ENCODE assay signal across 21 cellular contexts in the genomic region with DNA sequence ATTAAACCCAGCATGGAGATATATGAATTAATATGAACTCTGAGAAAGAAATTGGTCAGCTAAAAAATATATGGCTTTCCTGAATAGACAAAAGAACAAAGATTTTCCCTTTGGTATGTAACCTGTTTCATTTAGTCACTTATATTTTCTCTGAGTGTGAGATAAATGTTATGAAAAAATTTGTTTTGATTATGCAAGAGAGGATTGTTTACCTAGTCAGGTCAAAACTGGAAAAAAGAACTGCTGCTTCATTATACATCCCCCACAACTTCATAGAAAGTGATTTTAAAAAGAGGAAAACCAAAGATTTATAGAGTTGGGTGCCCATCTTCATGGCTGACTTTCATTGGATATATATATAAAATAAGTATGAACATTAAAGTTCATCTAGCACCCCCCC.
"Had no signal": no experiment of that assay in that cellular context is flagged by ENCODE, and none has a peak within 500 bp of the region (broad histone marks: within the 10 kb centered on the region; RNA-seq: fewer than 3 reads in every experiment).

No MANE protein-coding gene starts in this region.

- H3K4me3 Mint-ChIP-seq: activated CD8-positive, alpha-beta T cell treated with anti-CD3 and anti-CD28 coated beads, Interleukin-2, amount 10 ng/mL, durations not matched to agents 7 days and 5 days; type B pancreatic cell had no signal

- H3K4me3 ChIP-seq: adrenal gland, left lung, spleen, thoracic aorta, vagina had no signal

- H3K27ac Mint-ChIP-seq: activated CD8-positive, alpha-beta T cell treated with anti-CD3 and anti-CD28 coated beads, Interleukin-2, amount 10 ng/mL, durations not matched to agents 7 days and 5 days; activated naive CD4-positive, alpha-beta T cell treated with anti-CD3 and anti-CD28 coated beads, Interleukin-2, amount 50 U/mL, for 72 hours; type B pancreatic cell had no signal

- H3K27me3 ChIP-seq: adrenal gland, foreskin keratinocyte, left lung, vagina had no signal

- H3K36me3 ChIP-seq: adrenal gland, left lung, spleen, thoracic aorta, vagina had no signal

- DNase-seq: activated CD4-positive, alpha-beta T cell treated with anti-CD3 and anti-CD28 coated beads for 1 hour; activated CD4-positive, alpha-beta T cell treated with anti-CD3 and anti-CD28 coated beads, Interleukin-2, amount 50 U/mL, for 1 hour; activated CD8-positive, alpha-beta T cell treated with anti-CD3 and anti-CD28 coated beads, Interleukin-2, amount 10 ng/mL, durations not matched to agents 7 days and 5 days; activated gamma-delta T cell treated with Interleukin-2 at 50 U/mL for 16 hours; adrenal gland; cortex of kidney; effector CD4-positive, alpha-beta T cell; erythroblast; foreskin keratinocyte; left lung; mammary epithelial cell; midbrain; nucleus accumbens; spleen; stimulated activated CD4-positive, alpha-beta T cell treated with anti-CD3 and anti-CD28 coated beads, Interleukin-4, amount 100 ng/mL, for 1 hour; stimulated activated naive CD4-positive, alpha-beta T cell treated with Interleukin-2 at 50 U/mL for 16 hours; T-helper 1 cell had no signal

- H3K9me3 Mint-ChIP-seq: type B pancreatic cell had no signal

- ATAC-seq: activated CD8-positive, alpha-beta T cell treated with anti-CD3 and anti-CD28 coated beads, Interleukin-2, amount 10 ng/mL, durations not matched to agents 7 days and 5 days; activated naive CD4-positive, alpha-beta T cell treated with anti-CD3 and anti-CD28 coated beads, Interleukin-2, amount 50 U/mL, for 72 hours; foreskin keratinocyte; left lung had no signal

- H3K27ac ChIP-seq: adrenal gland, foreskin keratinocyte, left lung, spleen, thoracic aorta, vagina had no signal

- H3K27me3 Mint-ChIP-seq: type B pancreatic cell had no signal

- H3K9me3 ChIP-seq: adrenal gland, left lung, spleen, thoracic aorta, vagina had no signal

- H3K36me3 Mint-ChIP-seq: type B pancreatic cell had no signal
